ENCODE assay signal across 12 cellular contexts in the genomic region with DNA sequence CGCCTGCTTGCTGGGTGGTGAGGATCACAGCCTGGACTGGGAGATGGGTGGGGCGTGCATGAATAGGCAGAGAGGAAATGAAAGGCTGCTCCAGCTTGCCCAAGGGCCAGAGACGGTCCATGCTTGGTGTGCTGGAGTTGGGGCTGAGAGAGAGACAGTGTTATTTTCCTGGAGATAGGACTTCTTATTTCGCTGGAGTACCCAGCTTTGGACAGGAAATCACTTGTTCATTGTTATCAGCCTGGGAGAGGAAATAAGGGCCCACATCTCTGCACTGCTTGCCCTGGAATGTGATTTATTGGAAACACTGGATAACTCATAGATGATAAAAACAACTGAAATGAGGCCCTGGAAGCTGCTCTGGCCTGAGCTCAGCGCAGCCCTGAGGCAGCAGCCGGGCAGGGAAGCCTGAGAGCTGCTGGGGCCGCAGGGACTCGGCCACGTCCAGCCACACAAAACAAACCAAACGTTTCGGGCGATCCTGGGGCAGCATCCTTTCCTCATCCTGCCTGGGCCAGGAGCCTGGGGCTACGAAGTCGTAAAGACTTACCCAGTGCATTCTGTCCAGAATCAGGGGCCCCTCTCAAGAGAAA.
DNase-seq lines count a peak whose midpoint lies in the region; ATAC-seq and TF ChIP-seq lines count a peak whose summit lies in the region.
"Had no signal": no experiment of that assay in that cellular context is flagged by ENCODE, and none has a peak within 500 bp of the region (broad histone marks: within the 10 kb centered on the region; RNA-seq: fewer than 3 reads in every experiment).

No MANE protein-coding gene starts in this region.

- peaks cover 52% of the 10 kb centered on the region for H3K4me1 ChIP-seq in SJCRH30
- peaks cover 0 to 17% (median 4%) of the 10 kb centered on the region in 6 donors for H3K4me1 ChIP-seq in spleen
- H3K4me1 ChIP-seq: uterus had no signal

- H3K27me3 ChIP-seq in SJCRH30 (no peaks in the 10 kb centered on the region), spleen (replicated peaks in 1 of 7) (peaks cover 0 to 10% (median 0%) of the 10 kb centered on the region in 7 donors)
- H3K27me3 ChIP-seq: uterus had no signal

- no peak for TF ChIP-seq POLR2A in spleen (IDR thresholded peaks at IDR 0.05)

- H3K9me3 ChIP-seq in SJCRH30 (replicated peaks) (no peaks in the 10 kb centered on the region), spleen (peaks cover 0 to under 1% (median 0%) of the 10 kb centered on the region in 8 donors)
- H3K9me3 ChIP-seq: uterus had no signal

- H3K9me3 Mint-ChIP-seq in activated T-cell treated with anti-CD3 and anti-CD28 coated beads, Interleukin-2, amount 50 U/mL, for 24 hours, result no peaks in the 10 kb centered on the region

- H3K36me3 ChIP-seq in SJCRH30 (no peaks in the 10 kb centered on the region), spleen (no peaks in the 10 kb centered on the region)
- H3K36me3 ChIP-seq: uterus had no signal

- H3K4me3 Mint-ChIP-seq in activated T-cell treated with anti-CD3 and anti-CD28 coated beads, Interleukin-2, amount 50 U/mL, for 24 hours, result peak overlapping the region; percentile 41

- H3K4me3 ChIP-seq in SJCRH30 (peak overlapping the region; percentile 52), fibroblast of villous mesenchyme (ENCODE audit: low read depth, low read length) (no peak overlapping the region), spleen (no peak overlapping the region)
- H3K4me3 ChIP-seq: uterus had no signal

- H3K36me3 Mint-ChIP-seq in activated T-cell treated with anti-CD3 and anti-CD28 coated beads, Interleukin-2, amount 50 U/mL, for 24 hours (ENCODE audit: low read depth), result no peaks in the 10 kb centered on the region

- peaks cover 13% of the 10 kb centered on the region for H3K4me1 Mint-ChIP-seq in activated T-cell treated with anti-CD3 and anti-CD28 coated beads, Interleukin-2, amount 50 U/mL, for 24 hours (ENCODE audit: low read depth)

- H3K27ac Mint-ChIP-seq in activated T-cell treated with anti-CD3 and anti-CD28 coated beads, Interleukin-2, amount 50 U/mL, for 24 hours, result peak overlapping the region; percentile 85

- H3K27ac ChIP-seq in SJCRH30 (peak overlapping the region; percentile 92), spleen (peak overlapping the region in 2 of 8 donors; percentile 22 to 39)
- H3K27ac ChIP-seq: uterus had no signal

- TF ChIP-seq CTCF in fibroblast of villous mesenchyme (IDR thresholded peaks at IDR 0.05; ENCODE audit: insufficient read depth, low read depth, low read length), result no peak
- no peak for TF ChIP-seq CTCF in spleen (IDR thresholded peaks at IDR 0.05 in 8 of 11, conservative IDR thresholded peaks at IDR 0.05 in 3 of 11)

- no peak for DNase-seq in activated T-cell treated with anti-CD3 and anti-CD28 coated beads, Interleukin-2, amount 50 U/mL, for 24 hours
- no peak for DNase-seq in activated T-cell treated with anti-CD3 and anti-CD28 coated beads, Interleukin-2, amount 50 U/mL, for 48 hours
- DNase-seq in SJCRH30 (peak in 1 of 2 experiments; percentile 85), fibroblast of villous mesenchyme (ENCODE audit: low read depth) (peak; percentile 67), spleen (peak; percentile 45), NCI-H187 treated with DMSO at 0.1 percent for 48 hours (lab: John Stamatoyannopoulos, UW) (no peak), NCI-H748 treated with DMSO at 0.1 percent for 48 hours (lab: John Stamatoyannopoulos, UW) (no peak)
- DNase-seq: activated CD8-positive, alpha-beta memory T cell treated with anti-CD3 and anti-CD28 coated beads, Interleukin-2, amount 50 U/mL, for 48 hours; aorta; Kasumi-1; uterus had no signal

- peaks cover 6% of the 10 kb centered on the region for H3K27me3 Mint-ChIP-seq in activated T-cell treated with anti-CD3 and anti-CD28 coated beads, Interleukin-2, amount 50 U/mL, for 24 hours

- 68 to 79% (median 71%) methylated on average over 14 of the region's 14 CpGs for WGBS in spleen, 5 donors

- ATAC-seq in GM21576 (IDR thresholded peaks at IDR 0.05; ENCODE audit: unreplicated experiment), result no peak

- intact Hi-C loops in spleen (cut with DNase I; ENCODE audit: low total_unique reads), result no loop called here

Comparison
In these comparisons a context has a peak if more than half of its experiments do, and no peak if none do; other contexts are left out.
1. DNase-seq: peak in fibroblast of villous mesenchyme (single experiment) and spleen (single experiment); none in activated T-cell treated with anti-CD3 and anti-CD28 coated beads, Interleukin-2, amount 50 U/mL, for 24 hours (single experiment), activated T-cell treated with anti-CD3 and anti-CD28 coated beads, Interleukin-2, amount 50 U/mL, for 48 hours (0 of 2), NCI-H187 treated with DMSO at 0.1 percent for 48 hours (single experiment) and NCI-H748 treated with DMSO at 0.1 percent for 48 hours (single experiment).